ENCODE assay signal across 8 cellular contexts in genomic region chr12:120725659-120726509, GRCh38. TPM values are rescaled to one million over a fixed set of nuclear protein-coding genes. Genes with fewer than 3 reads are reported as not detected.
A peak's percentile ranks its signal among the peaks of the same experiment; 100 is the strongest.
DNase-seq lines count a peak whose midpoint lies in the region; ATAC-seq, FAIRE-seq and TF ChIP-seq lines count a peak whose summit lies in the region.

TSS of gene ACADS (plus strand) at chr12:120725826. CDS start at chr12:120725886, 60 bp downstream.

- no peak for FAIRE-seq in RCC 7860 (lab: Jason Lieb, UNC)

- peaks cover 11 to 32% (median 26%) of the 10 kb centered on the region in 4 donors for H3K4me1 Mint-ChIP-seq in naive thymus-derived CD8-positive, alpha-beta T cell
- peaks cover 21 to 35% of the 10 kb centered on the region in 2 donors for H3K4me1 Mint-ChIP-seq in stimulated activated naive B cell treated with anti-CD40 and anti-IgM and Interleukin-4, amounts not matched to agents 10 μg/mL and 1 μg/mL and 100 μg/mL, for 72 hours

- TF ChIP-seq CTCF in DND-41 (IDR thresholded peaks at IDR 0.05; ENCODE audit: borderline replicate concordance, extremely low read depth, low read length, poor library complexity, severe bottlenecking) (no peak), fibroblast of mammary gland (conservative IDR thresholded peaks at IDR 0.05; ENCODE audit: control insufficient read depth, insufficient read depth, low read depth, low read length) (no peak)

- H3K4me3 Mint-ChIP-seq in naive thymus-derived CD8-positive, alpha-beta T cell: peak within 1 kb of the TSS; percentile 90 to 96 (median 93)
- peak within 1 kb of the TSS; percentile 92 to 95 for H3K4me3 Mint-ChIP-seq in stimulated activated naive B cell treated with anti-CD40 and anti-IgM and Interleukin-4, amounts not matched to agents 10 μg/mL and 1 μg/mL and 100 μg/mL, for 72 hours

- H3K9ac ChIP-seq in DND-41 (ENCODE audit: low read depth, low read length): peak within 1 kb of the TSS; percentile 87

- H2AFZ ChIP-seq in DND-41 (ENCODE audit: low read depth, low read length): peak within 1 kb of the TSS; percentile 83

- no peaks in the 10 kb centered on the region for H3K27me3 ChIP-seq in DND-41 (ENCODE audit: insufficient read depth, low read length, poor library complexity)

- peak within 1 kb of the TSS; percentile 88 for H3K4me2 ChIP-seq in DND-41 (ENCODE audit: insufficient read depth, low read length)

- ATAC-seq in DND-41 (ENCODE audit: insufficient read depth, low read depth) (peak; percentile 100), GM21717 (IDR thresholded peaks at IDR 0.05; ENCODE audit: unreplicated experiment) (peak; percentile 89)
- ATAC-seq in naive thymus-derived CD8-positive, alpha-beta T cell: peak; percentile 99 to 100
- ATAC-seq in stimulated activated naive B cell treated with anti-CD40 and anti-IgM and Interleukin-4, amounts not matched to agents 10 μg/mL and 1 μg/mL and 100 μg/mL, for 72 hours (replicated peaks): peak; percentile 99 to 100

- H3K79me2 ChIP-seq in DND-41 (ENCODE audit: insufficient read depth, low read length): peaks cover 9% of the 10 kb centered on the region

- in situ Hi-C loops in KBM-7 (cut with MboI; ENCODE audit: low pct_unique_long_range_greater_than_20kb, low sequenced_read_pairs): no loop called here

- no peaks in the 10 kb centered on the region for H3K9me3 Mint-ChIP-seq in naive thymus-derived CD8-positive, alpha-beta T cell
- H3K9me3 Mint-ChIP-seq in stimulated activated naive B cell treated with anti-CD40 and anti-IgM and Interleukin-4, amounts not matched to agents 10 μg/mL and 1 μg/mL and 100 μg/mL, for 72 hours: no peaks in the 10 kb centered on the region

- peaks cover 48% of the 10 kb centered on the region for H3K36me3 ChIP-seq in DND-41 (ENCODE audit: insufficient read depth, low read length)

- H4K20me1 ChIP-seq in DND-41 (ENCODE audit: insufficient read depth, low read length): no peaks in the 10 kb centered on the region; the same call in 1 of the 2 replicates

- POLR2A ChIA-PET in naive thymus-derived CD8-positive, alpha-beta T cell (lab: Charles Lee): interaction anchor here (0.6 kb wide), 1 partner anchor 1170 kb away, joined by 4 read pairs; no protein-coding TSS in a partner anchor

- no peaks in the 10 kb centered on the region for H3K9me3 ChIP-seq in DND-41 (ENCODE audit: insufficient read depth, low read length, severe bottlenecking)

- peaks cover 24% of the 10 kb centered on the region for H3K4me1 ChIP-seq in DND-41 (ENCODE audit: insufficient read depth, low read length)

- H3K27ac Mint-ChIP-seq in naive thymus-derived CD8-positive, alpha-beta T cell: peak within 1 kb of the TSS; percentile 45 to 95 (median 83)
- H3K27ac Mint-ChIP-seq in stimulated activated naive B cell treated with anti-CD40 and anti-IgM and Interleukin-4, amounts not matched to agents 10 μg/mL and 1 μg/mL and 100 μg/mL, for 72 hours: peak within 1 kb of the TSS; percentile 90

- H3K4me3 ChIP-seq in DND-41 (ENCODE audit: low read depth in 1 of 2, low read length in 2 of 2): peak within 1 kb of the TSS; percentile 54 to 78
- peak within 1 kb of the TSS; percentile 62 for H3K4me3 ChIP-seq in fibroblast of mammary gland (ENCODE audit: control insufficient read depth, low read depth, low read length)

- peak within 1 kb of the TSS; percentile 73 for H3K27ac ChIP-seq in DND-41 (ENCODE audit: low read length)

- H3K27me3 Mint-ChIP-seq in naive thymus-derived CD8-positive, alpha-beta T cell: no peaks in the 10 kb centered on the region
- no peaks in the 10 kb centered on the region for H3K27me3 Mint-ChIP-seq in stimulated activated naive B cell treated with anti-CD40 and anti-IgM and Interleukin-4, amounts not matched to agents 10 μg/mL and 1 μg/mL and 100 μg/mL, for 72 hours

- DNase-seq in DND-41: peak; percentile 90
- peak; percentile 85 for DNase-seq in KBM-7
- DNase-seq in RCC 7860 (ENCODE audit: low spot score): peak; percentile 63
- peak; percentile 80 for DNase-seq in activated T-helper 1 cell treated with Interleukin-2 at 50 U/mL for 16 hours (ENCODE audit: low read depth)
- DNase-seq in fibroblast of mammary gland (ENCODE audit: low read depth): peak; percentile 70
- peak; percentile 80 to 94 (median 87) for DNase-seq in naive thymus-derived CD8-positive, alpha-beta T cell
- peak; percentile 82 for DNase-seq in stimulated activated naive B cell treated with anti-CD40 and anti-IgM and Interleukin-4, amounts not matched to agents 10 μg/mL and 1 μg/mL and 100 μg/mL, for 72 hours

- H3K36me3 Mint-ChIP-seq in naive thymus-derived CD8-positive, alpha-beta T cell: peaks cover 5 to 50% (median 18%) of the 10 kb centered on the region in 3 donors
- H3K36me3 Mint-ChIP-seq in stimulated activated naive B cell treated with anti-CD40 and anti-IgM and Interleukin-4, amounts not matched to agents 10 μg/mL and 1 μg/mL and 100 μg/mL, for 72 hours: peaks cover 36 to 46% of the 10 kb centered on the region in 2 donors

RNA-seq across cellular contexts. Expression of gene ACADS, which starts in this region (rescaled TPM):
- total RNA-seq in naive thymus-derived CD8-positive, alpha-beta T cell: 10 to 100 TPM; 14.7 to 15.6 TPM
- polyA plus RNA-seq in naive thymus-derived CD8-positive, alpha-beta T cell: 10 to 100 TPM; 17.7 to 25.7 (median 22.7) TPM

Comparison
In these comparisons a context has a peak if more than half of its experiments do, and no peak if none do; other contexts are left out.
1. Peak in every context shown above with its lines: DNase-seq, ATAC-seq, H3K4me3 ChIP-seq and H3K27ac ChIP-seq.